In genomic region chr11:48096588-48097525, GRCh38 we compare ENCODE assay signal across 10 cellular contexts.
DNase-seq lines count a peak whose midpoint lies in the region; ATAC-seq and TF ChIP-seq lines count a peak whose summit lies in the region.
"Had no signal": no experiment of that assay in that cellular context is flagged by ENCODE, and none has a peak within 500 bp of the region (broad histone marks: within the 10 kb centered on the region; RNA-seq: fewer than 3 reads in every experiment).

No MANE protein-coding gene starts in this region.

- TF ChIP-seq CTCF in epithelial cell of esophagus (IDR thresholded peaks at IDR 0.05; ENCODE audit: insufficient read depth, low read depth, low read length, missing control alignments) = peak; percentile 20

- DNase-seq in T-helper 1 cell (no peak), T-helper 17 cell (no peak), epithelial cell of esophagus (ENCODE audit: low read depth) (peak; percentile 76), renal cortical epithelial cell (ENCODE audit: low read depth) (peak; percentile 77), cerebellar cortex (ENCODE audit: low spot score) (no peak), hepatic stellate cell (ENCODE audit: low spot score) (no peak)
- DNase-seq: hippocampal formation, NCI-H510A had no signal

- H3K36me3 Mint-ChIP-seq in T-helper 1 cell treated with Interleukin-12 subunit alpha and Interleukin-12 subunit beta and Interleukin-4 antibody, amounts not matched to agents 30 μg/mL and 1 μg/mL, for 36 hours (ENCODE audit: low read depth) = peaks cover 21% of the 10 kb centered on the region
- H3K36me3 Mint-ChIP-seq in T-helper 17 cell (ENCODE audit: low read depth) = no peaks in the 10 kb centered on the region

- no peaks in the 10 kb centered on the region for H3K27me3 Mint-ChIP-seq in T-helper 1 cell treated with Interleukin-12 subunit alpha and Interleukin-12 subunit beta and Interleukin-4 antibody, amounts not matched to agents 30 μg/mL and 1 μg/mL, for 36 hours (ENCODE audit: low read depth)
- H3K27me3 Mint-ChIP-seq in T-helper 17 cell = no peaks in the 10 kb centered on the region

- H3K9me3 Mint-ChIP-seq in T-helper 1 cell treated with Interleukin-12 subunit alpha and Interleukin-12 subunit beta and Interleukin-4 antibody, amounts not matched to agents 30 μg/mL and 1 μg/mL, for 36 hours = no peaks in the 10 kb centered on the region

- H3K27ac Mint-ChIP-seq in T-helper 1 cell treated with Interleukin-12 subunit alpha and Interleukin-12 subunit beta and Interleukin-4 antibody, amounts not matched to agents 30 μg/mL and 1 μg/mL, for 36 hours = peak overlapping the region; percentile 27
- H3K27ac Mint-ChIP-seq in T-helper 17 cell = peak overlapping the region; percentile 54

- no peak overlapping the region for H3K4me3 Mint-ChIP-seq in T-helper 1 cell treated with Interleukin-12 subunit alpha and Interleukin-12 subunit beta and Interleukin-4 antibody, amounts not matched to agents 30 μg/mL and 1 μg/mL, for 36 hours
- H3K4me3 Mint-ChIP-seq in T-helper 17 cell = peak overlapping the region; percentile 28

- peaks cover 48% of the 10 kb centered on the region for H3K4me1 Mint-ChIP-seq in T-helper 1 cell treated with Interleukin-12 subunit alpha and Interleukin-12 subunit beta and Interleukin-4 antibody, amounts not matched to agents 30 μg/mL and 1 μg/mL, for 36 hours (ENCODE audit: low read depth)
- H3K4me1 Mint-ChIP-seq in T-helper 17 cell = peaks cover 34% of the 10 kb centered on the region

- ATAC-seq in T-helper 17 cell (no peak), GM19452 (IDR thresholded peaks at IDR 0.05; ENCODE audit: unreplicated experiment) (no peak)

- H3K9me3 ChIP-seq in T-helper 17 cell (ENCODE audit: control insufficient read depth, low read length, poor library complexity, severe bottlenecking) = no peaks in the 10 kb centered on the region

- no peak overlapping the region for H3K4me3 ChIP-seq in epithelial cell of esophagus (ENCODE audit: low read length)

Comparison
In these comparisons a context has a peak if more than half of its experiments do, and no peak if none do; other contexts are left out.
1. DNase-seq: peak in epithelial cell of esophagus (single experiment) and renal cortical epithelial cell (single experiment); none in T-helper 1 cell (0 of 5), T-helper 17 cell (0 of 3), cerebellar cortex (single experiment) and hepatic stellate cell (single experiment).